Comparison of ENCODE assay signal across 1 cellular context in genomic region chr16:74922150-74923138, GRCh38.
TF ChIP-seq lines count a peak whose summit lies in the region.

No MANE protein-coding gene starts in this region.

TF ChIP-seq in HepG2, 621 proteins besides CTCF, POLR2A, EP300 and RAD21 (continued from another document and continues in another):
- TF ChIP-seq, protein P1, sequence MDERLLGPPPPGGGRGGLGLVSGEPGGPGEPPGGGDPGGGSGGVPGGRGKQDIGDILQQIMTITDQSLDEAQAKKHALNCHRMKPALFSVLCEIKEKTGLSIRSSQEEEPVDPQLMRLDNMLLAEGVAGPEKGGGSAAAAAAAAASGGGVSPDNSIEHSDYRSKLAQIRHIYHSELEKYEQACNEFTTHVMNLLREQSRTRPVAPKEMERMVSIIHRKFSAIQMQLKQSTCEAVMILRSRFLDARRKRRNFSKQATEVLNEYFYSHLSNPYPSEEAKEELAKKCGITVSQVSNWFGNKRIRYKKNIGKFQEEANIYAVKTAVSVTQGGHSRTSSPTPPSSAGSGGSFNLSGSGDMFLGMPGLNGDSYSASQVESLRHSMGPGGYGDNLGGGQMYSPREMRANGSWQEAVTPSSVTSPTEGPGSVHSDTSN (CRISPR knock-in tag; IDR thresholded peaks at IDR 0.05): no peak
- TF ChIP-seq FOXO1 (CRISPR knock-in tag; IDR thresholded peaks at IDR 0.05) (no peak; the same call in 1 of the 2 replicates), DNMT1 (CRISPR knock-in tag; IDR thresholded peaks at IDR 0.05) (no peak), ZNF782 (CRISPR knock-in tag; IDR thresholded peaks at IDR 0.05; ENCODE audit: borderline replicate concordance) (no peak), HOXA3 (CRISPR knock-in tag; IDR thresholded peaks at IDR 0.05) (peak; percentile 68), ZNF557 (CRISPR knock-in tag; IDR thresholded peaks at IDR 0.05) (0 out of 2 replicates have a peak, but pooled peaks have one; percentile 43), ZNF280B (CRISPR knock-in tag; IDR thresholded peaks at IDR 0.05; ENCODE audit: borderline replicate concordance) (no peak), ZNF670 (CRISPR knock-in tag; IDR thresholded peaks at IDR 0.05; ENCODE audit: borderline replicate concordance) (no peak), CCAR2 (optimal IDR thresholded peaks at IDR 0.05; ENCODE audit: low read depth, low read length) (no peak), KLF16 (CRISPR knock-in tag; IDR thresholded peaks at IDR 0.05) (no peak), ZNF160 (CRISPR knock-in tag; IDR thresholded peaks at IDR 0.05) (no peak), IRX3 (CRISPR knock-in tag; IDR thresholded peaks at IDR 0.05; ENCODE audit: borderline replicate concordance, low read depth) (no peak), ARHGAP35 (CRISPR knock-in tag; IDR thresholded peaks at IDR 0.05; ENCODE audit: borderline replicate concordance) (no peak), ZNF496 (CRISPR knock-in tag; IDR thresholded peaks at IDR 0.05; ENCODE audit: insufficient replicate concordance) (no peak), ZFP36L1 (CRISPR knock-in tag; IDR thresholded peaks at IDR 0.05) (peak; percentile 79; the same call in 1 of the 2 replicates), PAWR (CRISPR knock-in tag; IDR thresholded peaks at IDR 0.05; ENCODE audit: borderline replicate concordance) (0 out of 2 replicates have a peak, but pooled peaks have one; percentile 59), EEA1 (CRISPR knock-in tag; IDR thresholded peaks at IDR 0.05; ENCODE audit: borderline replicate concordance) (no peak), ZNF33B (CRISPR knock-in tag; IDR thresholded peaks at IDR 0.05) (no peak), CERS6 (CRISPR knock-in tag; IDR thresholded peaks at IDR 0.05) (no peak), HINFP (CRISPR knock-in tag; IDR thresholded peaks at IDR 0.05; ENCODE audit: low read depth) (no peak), ZNF333 (CRISPR knock-in tag; IDR thresholded peaks at IDR 0.05; ENCODE audit: borderline replicate concordance) (no peak), ARID3A (IDR thresholded peaks at IDR 0.05; ENCODE audit: low read depth, low read length) (peak; percentile 33; the same call in 1 of the 2 replicates), MED13 (CRISPR knock-in tag; IDR thresholded peaks at IDR 0.05) (0 out of 2 replicates have a peak, but pooled peaks have one; percentile 58), ZNF766 (CRISPR knock-in tag; IDR thresholded peaks at IDR 0.05; ENCODE audit: borderline replicate concordance) (no peak), CAMTA2 (CRISPR knock-in tag; IDR thresholded peaks at IDR 0.05; ENCODE audit: borderline replicate concordance) (no peak), GLI4 (CRISPR knock-in tag; IDR thresholded peaks at IDR 0.05; ENCODE audit: borderline replicate concordance) (no peak), SNRNP70 (IDR thresholded peaks at IDR 0.05; ENCODE audit: low read depth, low read length) (no peak), ZNF180 (CRISPR knock-in tag; IDR thresholded peaks at IDR 0.05; ENCODE audit: borderline replicate concordance, low read depth) (no peak), EZH2 (conservative IDR thresholded peaks at IDR 0.05; ENCODE audit: low read depth, low read length) (no peak), HOXD1 (CRISPR knock-in tag; IDR thresholded peaks at IDR 0.05) (no peak), SKI (IDR thresholded peaks at IDR 0.05; ENCODE audit: partially characterized antibody) (no peak), GTF3A (CRISPR knock-in tag; conservative IDR thresholded peaks at IDR 0.05) (no peak), RNF2 (conservative IDR thresholded peaks at IDR 0.05; ENCODE audit: low read depth) (no peak), ZNF790 (CRISPR knock-in tag; IDR thresholded peaks at IDR 0.05; ENCODE audit: borderline replicate concordance) (no peak), ZGPAT (CRISPR knock-in tag; IDR thresholded peaks at IDR 0.05) (no peak), FOXO4 (CRISPR knock-in tag; conservative IDR thresholded peaks at IDR 0.05) (no peak), KMT2B (CRISPR knock-in tag; IDR thresholded peaks at IDR 0.05) (0 out of 2 replicates have a peak, but pooled peaks have one; percentile 21), ZNF549 (CRISPR knock-in tag; IDR thresholded peaks at IDR 0.05) (no peak), ATF1 (CRISPR knock-in tag; IDR thresholded peaks at IDR 0.05) (no peak), ASH2L (IDR thresholded peaks at IDR 0.05; ENCODE audit: insufficient read length, low read depth, low read length) (peak; percentile 40), SRF (IDR thresholded peaks at IDR 0.05; ENCODE audit: low read depth, low read length) (no peak), MAFF (IDR thresholded peaks at IDR 0.05; ENCODE audit: low read depth, low read length) (no peak), ZNF292 (CRISPR knock-in tag; IDR thresholded peaks at IDR 0.05; ENCODE audit: borderline replicate concordance, low read depth) (no peak; the same call in 1 of the 2 replicates), MTF1 (CRISPR knock-in tag; IDR thresholded peaks at IDR 0.05) (no peak), ZNF468 (CRISPR knock-in tag; IDR thresholded peaks at IDR 0.05) (no peak), CEBPZ (IDR thresholded peaks at IDR 0.05; ENCODE audit: low read length) (no peak), FOXP1 (IDR thresholded peaks at IDR 0.05) (no peak), FOXP1 (CRISPR knock-in tag; IDR thresholded peaks at IDR 0.05) (no peak), CREM (IDR thresholded peaks at IDR 0.05) (no peak; the same call in 1 of the 2 replicates), CREM (CRISPR knock-in tag; IDR thresholded peaks at IDR 0.05) (no peak), SOX6 (IDR thresholded peaks at IDR 0.05) (no peak), SOX6 (CRISPR knock-in tag; IDR thresholded peaks at IDR 0.05) (peak; percentile 63)
- TF ChIP-seq, protein P2, sequence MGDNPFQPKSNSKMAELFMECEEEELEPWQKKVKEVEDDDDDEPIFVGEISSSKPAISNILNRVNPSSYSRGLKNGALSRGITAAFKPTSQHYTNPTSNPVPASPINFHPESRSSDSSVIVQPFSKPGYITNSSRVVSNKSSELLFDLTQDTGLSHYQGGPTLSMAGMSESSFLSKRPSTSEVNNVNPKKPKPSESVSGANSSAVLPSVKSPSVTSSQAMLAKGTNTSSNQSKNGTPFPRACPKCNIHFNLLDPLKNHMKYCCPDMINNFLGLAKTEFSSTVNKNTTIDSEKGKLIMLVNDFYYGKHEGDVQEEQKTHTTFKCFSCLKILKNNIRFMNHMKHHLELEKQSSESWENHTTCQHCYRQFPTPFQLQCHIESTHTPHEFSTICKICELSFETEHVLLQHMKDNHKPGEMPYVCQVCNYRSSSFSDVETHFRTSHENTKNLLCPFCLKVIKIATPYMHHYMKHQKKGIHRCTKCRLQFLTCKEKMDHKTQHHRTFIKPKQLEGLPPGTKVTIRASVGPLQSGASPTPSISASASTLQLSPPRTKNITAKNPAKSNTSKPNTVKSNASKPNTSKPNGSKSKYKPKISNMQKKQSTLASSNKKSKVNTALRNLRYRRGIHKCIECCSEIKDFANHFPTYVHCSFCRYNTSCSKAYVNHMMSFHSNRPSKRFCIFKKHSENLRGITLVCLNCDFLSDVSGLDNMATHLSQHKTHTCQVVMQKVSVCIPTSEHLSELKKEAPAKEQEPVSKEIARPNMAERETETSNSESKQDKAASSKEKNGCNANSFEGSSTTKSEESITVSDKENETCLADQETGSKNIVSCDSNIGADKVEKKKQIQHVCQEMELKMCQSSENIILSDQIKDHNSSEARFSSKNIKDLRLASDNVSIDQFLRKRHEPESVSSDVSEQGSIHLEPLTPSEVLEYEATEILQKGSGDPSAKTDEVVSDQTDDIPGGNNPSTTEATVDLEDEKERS (CRISPR knock-in tag; IDR thresholded peaks at IDR 0.05): no peak
- TF ChIP-seq, protein P3, sequence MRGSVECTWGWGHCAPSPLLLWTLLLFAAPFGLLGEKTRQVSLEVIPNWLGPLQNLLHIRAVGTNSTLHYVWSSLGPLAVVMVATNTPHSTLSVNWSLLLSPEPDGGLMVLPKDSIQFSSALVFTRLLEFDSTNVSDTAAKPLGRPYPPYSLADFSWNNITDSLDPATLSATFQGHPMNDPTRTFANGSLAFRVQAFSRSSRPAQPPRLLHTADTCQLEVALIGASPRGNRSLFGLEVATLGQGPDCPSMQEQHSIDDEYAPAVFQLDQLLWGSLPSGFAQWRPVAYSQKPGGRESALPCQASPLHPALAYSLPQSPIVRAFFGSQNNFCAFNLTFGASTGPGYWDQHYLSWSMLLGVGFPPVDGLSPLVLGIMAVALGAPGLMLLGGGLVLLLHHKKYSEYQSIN (CRISPR knock-in tag; IDR thresholded peaks at IDR 0.05; ENCODE audit: borderline replicate concordance): no peak
